ENCODE assay signal across 23 cellular contexts in genomic region chr4:138572007-138572406, GRCh38.
"Had no signal": no experiment of that assay in that cellular context is flagged by ENCODE, and none has a peak within 500 bp of the region (broad histone marks: within the 10 kb centered on the region; RNA-seq: fewer than 3 reads in every experiment).

No MANE protein-coding gene starts in this region.

- DNase-seq: activated B cell treated with CpG ODN at 0.5 μM for 24 hours; activated CD4-positive, alpha-beta T cell treated with anti-CD3 and anti-CD28 coated beads for 1 hour; activated CD4-positive, alpha-beta T cell treated with anti-CD3 and anti-CD28 coated beads, Interleukin-2, amount 10 ng/mL, durations not matched to agents 24 days and 14 days; activated CD4-positive, alpha-beta T cell treated with anti-CD3 and anti-CD28 coated beads, Interleukin-2, amount 50 U/mL, for 48 hours; activated CD8-positive, alpha-beta memory T cell treated with anti-CD3 and anti-CD28 coated beads, Interleukin-2, amount 10 ng/mL, durations not matched to agents 7 days and 5 days; activated effector memory CD4-positive, alpha-beta T cell treated with Interleukin-2 at 50 U/mL for 16 hours; activated naive CD4-positive, alpha-beta T cell; activated T-cell treated with anti-CD3 and anti-CD28 coated beads, Interleukin-2, amount 50 U/mL, for 24 hours; aorta; Kasumi-1; NCI-H1048; NCI-H146; NCI-H187 treated with DMSO at 0.1 percent for 48 hours; NCI-H2081 treated with DMSO at 0.1 percent for 48 hours; NCI-H446; NCI-H524; Peyer's patch; Right ventricle myocardium superior; T-helper 17 cell; T-helper 9 cell had no signal

- H3K4me1 ChIP-seq: breast epithelium, Peyer's patch, SJSA1 had no signal

- H3K27me3 ChIP-seq: breast epithelium, Peyer's patch, SJSA1 had no signal

- ATAC-seq: activated CD8-positive, alpha-beta memory T cell treated with anti-CD3 and anti-CD28 coated beads, Interleukin-2, amount 10 ng/mL, durations not matched to agents 7 days and 5 days; T-helper 17 cell had no signal

- H3K27ac ChIP-seq: breast epithelium, Peyer's patch, RWPE1, SJSA1 had no signal

- H3K36me3 ChIP-seq: breast epithelium, Peyer's patch, SJSA1 had no signal

- H3K4me3 ChIP-seq: breast epithelium, Peyer's patch, SJSA1 had no signal

- H3K9me3 ChIP-seq: Peyer's patch, SJSA1 had no signal
